ENCODE assay signal across 21 cellular contexts in the genomic region with DNA sequence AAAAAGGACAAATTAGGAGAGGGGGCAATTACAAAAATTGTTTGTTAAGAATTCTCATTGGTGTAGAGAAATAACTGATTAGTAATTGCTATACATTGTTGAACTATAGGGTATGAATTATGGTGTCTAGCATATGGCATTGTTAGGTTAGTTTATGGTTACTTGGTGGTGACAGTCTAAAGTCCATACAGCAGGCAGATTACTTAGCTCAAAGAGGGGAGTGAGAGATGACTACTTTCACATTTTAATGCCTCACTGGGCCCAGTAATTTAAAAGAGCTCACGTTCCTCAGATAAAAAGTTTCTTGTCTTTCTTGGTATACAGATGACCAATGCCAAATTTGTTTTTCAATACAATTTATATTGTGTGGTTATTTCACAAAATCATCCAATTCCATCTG.
DNase-seq lines count a peak whose midpoint lies in the region; ATAC-seq, FAIRE-seq and TF ChIP-seq lines count a peak whose summit lies in the region.
"Had no signal": no experiment of that assay in that cellular context is flagged by ENCODE, and none has a peak within 500 bp of the region (broad histone marks: within the 10 kb centered on the region; RNA-seq: fewer than 3 reads in every experiment).

No MANE protein-coding gene starts in this region.

- RAD21 ChIA-PET in GM12878 (lab: Charles Lee; ENCODE audit: unreplicated experiment) = no interaction called here

- peak overlapping the region; percentile 63 for H3K4me2 ChIP-seq in Karpas-422 (ENCODE audit: low read depth, low read length, poor library complexity, severe bottlenecking)
- H3K4me2 ChIP-seq in GM12878 (ENCODE audit: control insufficient read depth, insufficient read depth) = no peak overlapping the region
- H3K4me2 ChIP-seq: BLaER1, GM23338 had no signal

- POLR2A ChIA-PET in GM12878 (lab: Charles Lee) = interaction anchor here (1.2 kb wide), 1 partner anchor 17 kb away, joined by 3 read pairs; no protein-coding TSS in a partner anchor

- no peaks in the 10 kb centered on the region for H3K9me2 ChIP-seq in Karpas-422 (replicated peaks; ENCODE audit: insufficient read depth, low read length)

- in situ Hi-C loops in GM12878 (cut with MboI) = no loop called here

- H3K9ac ChIP-seq in Karpas-422 (ENCODE audit: low read length) = peak overlapping the region; percentile 51
- no peak overlapping the region for H3K9ac ChIP-seq in GM12878 (ENCODE audit: control insufficient read depth, insufficient read depth, low read length)
- H3K9ac ChIP-seq: BLaER1 had no signal

- CTCF ChIA-PET in GM12878 (lab: Yijun Ruan, JAX) = interaction anchor here (1.1 kb wide), 1 partner anchor 140 kb away, joined by 4 read pairs; no protein-coding TSS in a partner anchor

- H2AFZ ChIP-seq in Karpas-422 (ENCODE audit: low read length) = no peak overlapping the region
- no peak overlapping the region for H2AFZ ChIP-seq in GM12878 (ENCODE audit: control insufficient read depth, low read depth, low read length)
- H2AFZ ChIP-seq: GM23338 had no signal

- no TSS peak for BruUV-seq in GM12878 (replicated peaks; lab: Mats Ljungman, UMichigan)

- peak overlapping the region; percentile 33 for H3K27ac Mint-ChIP-seq in memory B cell
- H3K27ac Mint-ChIP-seq: B cell; CD4-positive, CD25-positive, alpha-beta regulatory T cell; CD8-positive, alpha-beta T cell; GM23338 had no signal

- no peak overlapping the region for H3K4me3 Mint-ChIP-seq in memory B cell
- H3K4me3 Mint-ChIP-seq: B cell; CD4-positive, CD25-positive, alpha-beta regulatory T cell; CD8-positive, alpha-beta T cell; GM23338; H9 had no signal

- SMC1A ChIA-PET in GM12878 (lab: Charles Lee; ENCODE audit: uncharacterized antibody, unreplicated experiment) = interaction anchor here (1.0 kb wide), 1 partner anchor 11 kb away, joined by 4 read pairs; no protein-coding TSS in a partner anchor

- TF ChIP-seq RAD21 in GM12878 (IDR thresholded peaks at IDR 0.05; ENCODE audit: insufficient read depth, low read depth, low read length) = no peak

- TF ChIP-seq CTCF in GM12878 (IDR thresholded peaks at IDR 0.05 in 2 of 3, conservative IDR thresholded peaks at IDR 0.05 in 1 of 3; ENCODE audit: control insufficient read depth in 2 of 3, extremely low read depth in 1 of 3, insufficient read depth in 1 of 3, low read depth in 3 of 3, low read length in 3 of 3) (no peak), prostate gland (IDR thresholded peaks at IDR 0.05) (no peak), ovary (IDR thresholded peaks at IDR 0.05) (no peak)

- peaks cover 18% of the 10 kb centered on the region for H3K36me3 ChIP-seq in Karpas-422 (ENCODE audit: insufficient read depth, low read length)
- no peaks in the 10 kb centered on the region; a peak in 2 of 4 replicates for H3K36me3 ChIP-seq in GM12878 (ENCODE audit: control insufficient read depth in 2 of 2, insufficient read depth in 2 of 2, low read length in 1 of 2)
- H3K36me3 ChIP-seq in prostate gland = no peaks in the 10 kb centered on the region
- H3K36me3 ChIP-seq in ovary = no peaks in the 10 kb centered on the region

- 56% methylated on average over 1 of the region's 1 CpG for WGBS in GM12878 (ENCODE audit: insufficient coverage, insufficient replicate concordance, low lambda C conversion rate, missing lambda C conversion rate)
- 87% methylated on average over 1 of the region's 1 CpG for WGBS in prostate gland
- 66 to 83% (median 71%) methylated on average over 1 of the region's 1 CpG for WGBS in ovary, 3 donors

- H3K79me2 ChIP-seq in Karpas-422 (ENCODE audit: low read length) (peaks cover 74% of the 10 kb centered on the region), GM12878 (ENCODE audit: control insufficient read depth, insufficient read depth, low read length) (no peaks in the 10 kb centered on the region)

- H3K4me1 Mint-ChIP-seq in memory B cell = peaks cover 4% of the 10 kb centered on the region

- H3K4me1 ChIP-seq in Karpas-422 (ENCODE audit: low read length) (peaks cover 45% of the 10 kb centered on the region), GM12878 (ENCODE audit: control insufficient read depth, insufficient read depth, low read length) (no peaks in the 10 kb centered on the region), prostate gland (replicated peaks) (no peaks in the 10 kb centered on the region), ovary (ENCODE audit: insufficient read depth) (no peaks in the 10 kb centered on the region)
- H3K4me1 ChIP-seq: BLaER1, Caco-2 had no signal

- no peak for FAIRE-seq in GM12878 (lab: Jason Lieb, UNC)
- FAIRE-seq: G401.6, GM19239 had no signal

- H4K20me1 ChIP-seq in Karpas-422 (ENCODE audit: insufficient read depth, low read depth, low read length) = no peaks in the 10 kb centered on the region
- H4K20me1 ChIP-seq in GM12878 (ENCODE audit: control insufficient read depth, insufficient read depth) = no peaks in the 10 kb centered on the region
- H4K20me1 ChIP-seq: BLaER1 had no signal

- H3K9me3 ChIP-seq in Karpas-422 (ENCODE audit: low read length) = no peaks in the 10 kb centered on the region
- no peaks in the 10 kb centered on the region for H3K9me3 ChIP-seq in GM12878 (replicated peaks; ENCODE audit: control insufficient read depth, insufficient read depth, low read length)
- H3K9me3 ChIP-seq in prostate gland = no peaks in the 10 kb centered on the region
- H3K9me3 ChIP-seq in ovary = no peaks in the 10 kb centered on the region
- H3K9me3 ChIP-seq: BLaER1, Caco-2 had no signal

- peak overlapping the region; percentile 37 for H3K4me3 ChIP-seq in Karpas-422 (ENCODE audit: low read length)
- H3K4me3 ChIP-seq in GM12878 = no peak overlapping the region
- no peak overlapping the region for H3K4me3 ChIP-seq in prostate gland
- H3K4me3 ChIP-seq in ovary = no peak overlapping the region
- H3K4me3 ChIP-seq: BLaER1, GM23338 had no signal

- no peaks in the 10 kb centered on the region for H3K27me3 ChIP-seq in Karpas-422 (ENCODE audit: low read length)
- no peaks in the 10 kb centered on the region for H3K27me3 ChIP-seq in GM12878 (replicated peaks in 1 of 2; ENCODE audit: control insufficient read depth in 2 of 2, insufficient read depth in 2 of 2, low read length in 1 of 2)
- H3K27me3 ChIP-seq in prostate gland (replicated peaks; ENCODE audit: insufficient read depth) = no peaks in the 10 kb centered on the region
- H3K27me3 ChIP-seq in ovary = no peaks in the 10 kb centered on the region
- H3K27me3 ChIP-seq: BLaER1 had no signal

- H3K27me3 Mint-ChIP-seq in memory B cell = no peaks in the 10 kb centered on the region
- H3K27me3 Mint-ChIP-seq: B cell; CD4-positive, CD25-positive, alpha-beta regulatory T cell had no signal

- H3K27ac ChIP-seq in Karpas-422 (ENCODE audit: low read length) (peak overlapping the region; percentile 91), GM12878 (ENCODE audit: control insufficient read depth, insufficient read depth) (no peak overlapping the region), prostate gland (no peak overlapping the region), ovary (no peak overlapping the region)
- H3K27ac ChIP-seq: BLaER1, C4-2B had no signal

- ATAC-seq in GM12878 (peak; percentile 57), memory B cell (ENCODE audit: low read depth) (no peak), GM21825 (IDR thresholded peaks at IDR 0.05; ENCODE audit: unreplicated experiment) (no peak)
- ATAC-seq: CD8-positive, alpha-beta T cell; GM23338; HCT116 had no signal

- H3K9me3 Mint-ChIP-seq in memory B cell = no peaks in the 10 kb centered on the region
- H3K9me3 Mint-ChIP-seq: CD8-positive, alpha-beta T cell had no signal

- intact Hi-C loops in GM12878 (cut with micrococcal nuclease; ENCODE audit: unreplicated experiment) (loop anchor here (10.0 kb wide), 1 partner anchor 139 kb away; a partner anchor contains a TSS), prostate gland (cut with DNase I) (no loop called here), ovary (cut with DNase I) (no loop called here)

- DNase-seq in HuH-7 (ENCODE audit: low spot score) = peak; percentile 22
- no peak for DNase-seq in Karpas-422
- DNase-seq in GM12878 (ENCODE audit: low read depth, low spot score) = no peak
- DNase-seq in memory B cell (ENCODE audit: low spot score in 2 of 2) = no peak
- no peak for DNase-seq in prostate gland (ENCODE audit: low spot score)
- no peak for DNase-seq in T-helper 1 cell
- no peak for DNase-seq in ovary
- DNase-seq: Caco-2; CD4-positive, CD25-positive, alpha-beta regulatory T cell; CD8-positive, alpha-beta T cell; DMS153; DND-41; H9 had no signal

- TF ChIP-seq EP300 in GM12878 (IDR thresholded peaks at IDR 0.05; ENCODE audit: borderline replicate concordance in 1 of 2, control insufficient read depth in 1 of 2, low read depth in 2 of 2, low read length in 2 of 2) (no peak), ovary (IDR thresholded peaks at IDR 0.05) (no peak)

- H3K36me3 Mint-ChIP-seq in memory B cell = peaks cover 13% of the 10 kb centered on the region

- TF ChIP-seq POLR2A in GM12878 (IDR thresholded peaks at IDR 0.05; ENCODE audit: low read depth, low read length) = no peak
- TF ChIP-seq POLR2A in prostate gland (IDR thresholded peaks at IDR 0.05) = no peak
- TF ChIP-seq POLR2A in ovary (IDR thresholded peaks at IDR 0.05) = no peak

TF ChIP-seq in GM12878, 131 proteins besides CTCF, POLR2A, EP300 and RAD21:
- TF ChIP-seq CEBPB (IDR thresholded peaks at IDR 0.05; ENCODE audit: borderline replicate concordance in 1 of 2, low read depth in 2 of 2, low read length in 2 of 2) (no peak), BHLHE40 (IDR thresholded peaks at IDR 0.05; ENCODE audit: borderline replicate concordance in 1 of 2, low read depth in 2 of 2, low read length in 1 of 2) (peak in 1 of 2 experiments; percentile 62; a peak in 1 of 4 replicates), NR2C1 (IDR thresholded peaks at IDR 0.05) (no peak), HDGF (IDR thresholded peaks at IDR 0.05) (no peak), RBBP5 (conservative IDR thresholded peaks at IDR 0.05) (no peak), IRF4 (IDR thresholded peaks at IDR 0.05; ENCODE audit: low read depth, low read length) (no peak)
TF ChIP-seq in GM12878: peak in this region for 1.
